In genomic region chr10:78543749-78544446, GRCh38 we compare ENCODE assay signal across 9 cellular contexts.
A peak's percentile ranks its signal among the peaks of the same experiment; 100 is the strongest.
DNase-seq lines count a peak whose midpoint lies in the region; ATAC-seq and TF ChIP-seq lines count a peak whose summit lies in the region.
"Had no signal": no experiment of that assay in that cellular context is flagged by ENCODE, and none has a peak within 500 bp of the region (broad histone marks: within the 10 kb centered on the region; RNA-seq: fewer than 3 reads in every experiment).

No MANE protein-coding gene starts in this region.

- H3F3A ChIP-seq in SK-N-SH (replicated peaks; ENCODE audit: insufficient read depth) (no peaks in the 10 kb centered on the region), MM.1S (ENCODE audit: insufficient read depth, low read length) (no peaks in the 10 kb centered on the region)

- H3K79me2 ChIP-seq in SK-N-SH (ENCODE audit: insufficient read depth) (no peaks in the 10 kb centered on the region), MM.1S (ENCODE audit: low read length) (no peaks in the 10 kb centered on the region)

- no peak overlapping the region for H3K4me3 ChIP-seq in SK-N-SH (ENCODE audit: low read depth in 2 of 2, low read length in 1 of 2)
- H3K4me3 ChIP-seq in esophagus squamous epithelium = no peak overlapping the region
- no peak overlapping the region for H3K4me3 ChIP-seq in mucosa of descending colon
- H3K4me3 ChIP-seq in MM.1S (ENCODE audit: low read length) = no peak overlapping the region

- no peak for TF ChIP-seq EP300 in SK-N-SH (IDR thresholded peaks at IDR 0.05; ENCODE audit: borderline replicate concordance in 1 of 2, low read depth in 1 of 2, low read length in 1 of 2)

- peak; percentile 55; the same call in 2 of the 3 replicates for ATAC-seq in SK-N-SH treated with all-trans-retinoic acid at 6 μM for 48 hours
- ATAC-seq in mucosa of descending colon = peak; percentile 15
- no peak for ATAC-seq in HG02870 (IDR thresholded peaks at IDR 0.05; ENCODE audit: unreplicated experiment)

- H3K27me3 ChIP-seq in SK-N-SH (ENCODE audit: insufficient read depth) = no peaks in the 10 kb centered on the region
- peaks cover 0 to 24% (median 0%) of the 10 kb centered on the region in 4 donors for H3K27me3 ChIP-seq in esophagus squamous epithelium
- H3K27me3 ChIP-seq in MM.1S (replicated peaks; ENCODE audit: insufficient read depth, low read length) = no peaks in the 10 kb centered on the region

- no peak overlapping the region for H2AFZ ChIP-seq in SK-N-SH (ENCODE audit: low read depth)
- no peak overlapping the region for H2AFZ ChIP-seq in MM.1S (ENCODE audit: low read length)

- POLR2A ChIA-PET in SK-N-SH (lab: Yijun Ruan, JAX) = no interaction called here

- CTCF ChIA-PET in SK-N-SH (lab: Yijun Ruan, JAX) = no interaction called here

- intact Hi-C loops in esophagus squamous epithelium (cut with DNase I) = no loop called here
- intact Hi-C loops in mucosa of descending colon (cut with DNase I, micrococcal nuclease) = no loop called here

- TF ChIP-seq CTCF in SK-N-SH (IDR thresholded peaks at IDR 0.05) (no peak), esophagus squamous epithelium (IDR thresholded peaks at IDR 0.05) (no peak), mucosa of descending colon (IDR thresholded peaks at IDR 0.05) (no peak), MM.1S (IDR thresholded peaks at IDR 0.05; ENCODE audit: low read length) (no peak), GM20000 (IDR thresholded peaks at IDR 0.05; ENCODE audit: extremely low read depth, missing control alignments) (no peak)

- H3K27ac ChIP-seq in SK-N-SH (ENCODE audit: low read depth in 2 of 2, low read length in 1 of 2) (no peak overlapping the region), esophagus squamous epithelium (peak overlapping the region; percentile 16 to 78 (median 50)), substantia nigra (ENCODE audit: low read depth, low read length, poor library complexity, severe bottlenecking) (no peak overlapping the region), MM.1S (ENCODE audit: low read length) (no peak overlapping the region)

- H4K20me1 ChIP-seq in SK-N-SH (ENCODE audit: insufficient read depth) (no peaks in the 10 kb centered on the region), MM.1S (ENCODE audit: insufficient read depth, low read length) (no peaks in the 10 kb centered on the region)

- no peak for TF ChIP-seq RAD21 in SK-N-SH (IDR thresholded peaks at IDR 0.05; ENCODE audit: low read length)

- no peak overlapping the region for H3K9ac ChIP-seq in SK-N-SH
- no peak overlapping the region for H3K9ac ChIP-seq in MM.1S (ENCODE audit: low read length)

- H3K9me3 ChIP-seq in SK-N-SH = no peaks in the 10 kb centered on the region
- no peaks in the 10 kb centered on the region for H3K9me3 ChIP-seq in esophagus squamous epithelium
- H3K9me3 ChIP-seq in mucosa of descending colon = no peaks in the 10 kb centered on the region
- H3K9me3 ChIP-seq in MM.1S (replicated peaks; ENCODE audit: insufficient read depth, low read length) = no peaks in the 10 kb centered on the region

- 66% methylated on average over 10 of the region's 11 CpGs for WGBS in SK-N-SH (ENCODE audit: low lambda C conversion rate)
- WGBS in esophagus squamous epithelium, 2 donors = 22 to 37% methylated on average over 6 to 10 of the region's 11 CpGs

- no peaks in the 10 kb centered on the region for H3K9me2 ChIP-seq in SK-N-SH
- H3K9me2 ChIP-seq in MM.1S (replicated peaks; ENCODE audit: insufficient read depth, low read length) = no peaks in the 10 kb centered on the region

- no peak for TF ChIP-seq POLR2A in esophagus squamous epithelium (IDR thresholded peaks at IDR 0.05)

- no peak for DNase-seq in SK-N-SH
- DNase-seq in esophagus squamous epithelium (lab: John Stamatoyannopoulos, UW) = no peak
- peak in 2 of 3 donors; percentile 50 to 53 for DNase-seq in mucosa of descending colon
- peak in 35 of 49 donors; percentile 9 to 84 (median 45) for DNase-seq in substantia nigra (lab: John Stamatoyannopoulos, UW)
- DNase-seq in MM.1S = no peak
- DNase-seq in GM20000 (ENCODE audit: low spot score) = no peak
- DNase-seq: activated CD4-positive, alpha-beta T cell treated with anti-CD3 and anti-CD28 coated beads for 1 hour had no signal

- no peaks in the 10 kb centered on the region for H3K36me3 ChIP-seq in SK-N-SH (replicated peaks in 1 of 2; ENCODE audit: control insufficient read depth in 1 of 2, insufficient read depth in 2 of 2, low read length in 1 of 2)
- no peaks in the 10 kb centered on the region for H3K36me3 ChIP-seq in esophagus squamous epithelium
- H3K36me3 ChIP-seq in mucosa of descending colon (ENCODE audit: low read depth) = no peaks in the 10 kb centered on the region
- no peaks in the 10 kb centered on the region for H3K36me3 ChIP-seq in MM.1S (replicated peaks; ENCODE audit: insufficient read depth, low read length)

- H3K4me2 ChIP-seq in SK-N-SH = no peak overlapping the region
- no peak overlapping the region for H3K4me2 ChIP-seq in MM.1S (ENCODE audit: low read depth, low read length)

- peaks cover 0 to 26% of the 10 kb centered on the region in 2 experiments; a peak in 1 of 4 replicates for H3K4me1 ChIP-seq in SK-N-SH (ENCODE audit: control insufficient read depth in 1 of 2, insufficient read depth in 2 of 2, low read depth in 1 of 2, low read length in 1 of 2)
- H3K4me1 ChIP-seq in esophagus squamous epithelium = peaks cover 0 to 44% (median 26%) of the 10 kb centered on the region in 3 donors
- peaks cover 13% of the 10 kb centered on the region for H3K4me1 ChIP-seq in mucosa of descending colon (ENCODE audit: low read depth)
- no peaks in the 10 kb centered on the region for H3K4me1 ChIP-seq in MM.1S (ENCODE audit: low read length)

TF ChIP-seq in SK-N-SH treated with all-trans-retinoic acid at 6 μM for 48 hours, 23 proteins besides CTCF, POLR2A, EP300 and RAD21 (continues in another document):
- no peak for TF ChIP-seq SNAI2 (CRISPR knock-in tag; IDR thresholded peaks at IDR 0.05)
- TF ChIP-seq PPARA (CRISPR knock-in tag; IDR thresholded peaks at IDR 0.05; ENCODE audit: borderline replicate concordance) = no peak
- TF ChIP-seq ZFP3 (CRISPR knock-in tag; IDR thresholded peaks at IDR 0.05) = no peak
- no peak for TF ChIP-seq OSR1 (CRISPR knock-in tag; IDR thresholded peaks at IDR 0.05)
- no peak for TF ChIP-seq ZFP30 (CRISPR knock-in tag; IDR thresholded peaks at IDR 0.05)
- no peak for TF ChIP-seq ESRRG (CRISPR knock-in tag; IDR thresholded peaks at IDR 0.05)
- TF ChIP-seq BACH2 (CRISPR knock-in tag; IDR thresholded peaks at IDR 0.05; ENCODE audit: borderline replicate concordance) = no peak
- no peak for TF ChIP-seq ZNF565 (CRISPR knock-in tag; conservative IDR thresholded peaks at IDR 0.05; ENCODE audit: low read depth)
- no peak for TF ChIP-seq ZNF8 (CRISPR knock-in tag; IDR thresholded peaks at IDR 0.05)
- no peak for TF ChIP-seq PATZ1 (CRISPR knock-in tag; IDR thresholded peaks at IDR 0.05; ENCODE audit: borderline replicate concordance)
- no peak for TF ChIP-seq TOX (CRISPR knock-in tag; IDR thresholded peaks at IDR 0.05; ENCODE audit: borderline replicate concordance)

TF ChIP-seq in SK-N-SH, 30 proteins besides CTCF, POLR2A, EP300 and RAD21:
- no peak for TF ChIP-seq GATA2 (CRISPR knock-in tag; IDR thresholded peaks at IDR 0.05)
- TF ChIP-seq GABPA (IDR thresholded peaks at IDR 0.05; ENCODE audit: low read depth) = no peak
- no peak for TF ChIP-seq ZBTB33 (IDR thresholded peaks at IDR 0.05; ENCODE audit: borderline replicate concordance, low read depth)
- no peak for TF ChIP-seq USF1 (IDR thresholded peaks at IDR 0.05; ENCODE audit: borderline replicate concordance, low read depth)

Comparison
In these comparisons a context has a peak if more than half of its experiments do, and no peak if none do; other contexts are left out.
1. DNase-seq: peak in mucosa of descending colon (2 of 3) and substantia nigra (35 of 49); none in SK-N-SH (single experiment), esophagus squamous epithelium (single experiment), MM.1S (single experiment) and GM20000 (single experiment).
2. H3K27ac ChIP-seq: peak in esophagus squamous epithelium (4 of 4); none in SK-N-SH (0 of 2), substantia nigra (single experiment) and MM.1S (single experiment).